Comparison of ENCODE assay signal across 1 cellular context in genomic region chr10:127117125-127117524, GRCh38.
A peak's percentile ranks its signal among the peaks of the same experiment; 100 is the strongest.
TF ChIP-seq lines count a peak whose summit lies in the region.

No MANE protein-coding gene starts in this region.

TF ChIP-seq in HepG2, 621 proteins besides CTCF, POLR2A, EP300 and RAD21 (continued from another document and continues in another):
- TF ChIP-seq SRSF1 (optimal IDR thresholded peaks at IDR 0.05; ENCODE audit: low read depth, low read length) = no peak
- peak; percentile 78 to 98 for TF ChIP-seq REST (IDR thresholded peaks at IDR 0.05; ENCODE audit: borderline replicate concordance in 1 of 2, low read depth in 1 of 2, low read length in 2 of 2)
- no peak for TF ChIP-seq HOXA3 (CRISPR knock-in tag; IDR thresholded peaks at IDR 0.05)
- 0 out of 2 replicates have a peak, but pooled peaks have one; percentile 50 for TF ChIP-seq ZSCAN12 (CRISPR knock-in tag; IDR thresholded peaks at IDR 0.05)
- no peak for TF ChIP-seq ZBTB8A (CRISPR knock-in tag; IDR thresholded peaks at IDR 0.05; ENCODE audit: borderline replicate concordance, low read depth)
- no peak for TF ChIP-seq NFKBIZ (CRISPR knock-in tag; IDR thresholded peaks at IDR 0.05)
- TF ChIP-seq MED1 (CRISPR knock-in tag; IDR thresholded peaks at IDR 0.05) = no peak
- no peak for TF ChIP-seq ISL2 (CRISPR knock-in tag; IDR thresholded peaks at IDR 0.05)
- TF ChIP-seq TP53 (CRISPR knock-in tag; conservative IDR thresholded peaks at IDR 0.05) = no peak
- no peak for TF ChIP-seq ZNF318 (CRISPR knock-in tag; IDR thresholded peaks at IDR 0.05)
- TF ChIP-seq AFF4 (CRISPR knock-in tag; IDR thresholded peaks at IDR 0.05) = no peak
- no peak for TF ChIP-seq ZNF720 (CRISPR knock-in tag; IDR thresholded peaks at IDR 0.05)
- TF ChIP-seq ZNF142 (CRISPR knock-in tag; IDR thresholded peaks at IDR 0.05) = no peak
- TF ChIP-seq ZSCAN9 (CRISPR knock-in tag; IDR thresholded peaks at IDR 0.05; ENCODE audit: borderline replicate concordance) = peak; percentile 59; the same call in 1 of the 2 replicates
- TF ChIP-seq ZNF792 (CRISPR knock-in tag; IDR thresholded peaks at IDR 0.05) = peak; percentile 58; the same call in 1 of the 2 replicates
- TF ChIP-seq IRF1 (CRISPR knock-in tag; IDR thresholded peaks at IDR 0.05; ENCODE audit: low read depth) = no peak
- TF ChIP-seq THRA (CRISPR knock-in tag; IDR thresholded peaks at IDR 0.05; ENCODE audit: borderline replicate concordance) = no peak
- no peak for TF ChIP-seq ZNF580 (CRISPR knock-in tag; IDR thresholded peaks at IDR 0.05; ENCODE audit: borderline replicate concordance, low read depth)
- TF ChIP-seq YY1 (IDR thresholded peaks at IDR 0.05; ENCODE audit: insufficient read depth, insufficient replicate concordance, low read depth, low read length) = no peak
- TF ChIP-seq HDAC2 (CRISPR knock-in tag; IDR thresholded peaks at IDR 0.05) = peak; percentile 19; the same call in 1 of the 2 replicates
- no peak for TF ChIP-seq TCF7L2 (IDR thresholded peaks at IDR 0.05; ENCODE audit: low read depth, low read length)
